1 cellular context compared by ENCODE assay signal in the genomic region with DNA sequence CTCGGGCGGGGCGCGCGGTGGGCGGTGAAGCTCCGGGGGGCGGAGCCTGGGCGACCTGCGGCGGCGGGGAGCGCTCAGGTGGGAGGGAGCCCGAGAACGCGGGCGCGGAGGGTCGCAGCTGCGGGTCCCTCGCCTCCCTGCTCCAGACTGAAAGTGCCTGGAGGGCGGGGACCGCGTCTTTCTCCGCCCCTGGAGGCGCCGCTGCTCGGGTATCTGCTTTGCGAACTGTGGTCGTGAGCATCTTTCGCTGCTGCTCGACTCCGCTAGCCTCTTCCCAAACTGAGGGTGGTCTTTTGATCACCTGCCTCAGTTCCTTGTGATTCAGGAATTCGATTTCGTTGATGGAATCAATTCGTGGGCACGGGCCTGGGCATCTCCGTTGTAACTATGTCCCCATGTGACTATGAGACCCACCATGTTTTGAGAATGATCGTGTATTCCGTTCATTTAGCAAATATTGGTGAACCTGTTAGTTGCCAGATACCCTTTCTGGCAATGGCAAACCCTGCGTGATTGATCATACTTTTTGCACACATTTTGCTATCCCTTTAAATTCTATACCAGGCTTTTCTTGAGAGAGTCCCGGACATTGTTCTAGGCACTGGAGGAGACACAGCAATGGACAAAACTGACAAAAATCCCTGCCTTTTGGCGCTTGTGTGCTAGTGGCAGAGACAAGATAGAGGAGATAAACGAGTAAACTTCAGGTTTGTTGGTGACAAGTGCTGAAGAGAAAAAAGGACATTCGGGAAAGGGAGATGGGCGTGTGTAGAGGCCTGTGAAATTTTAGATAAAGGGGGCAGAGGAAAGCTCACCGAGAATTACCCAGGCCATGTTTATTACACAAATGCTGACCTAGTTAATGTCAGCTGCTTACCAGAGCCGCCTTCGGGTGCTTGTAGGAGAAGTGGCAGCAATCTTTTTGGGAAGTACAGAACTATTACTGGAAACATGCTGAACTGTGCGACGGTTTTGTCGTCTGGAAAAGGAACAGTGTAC.
TF ChIP-seq lines count a peak whose summit lies in the region.

No MANE protein-coding gene starts in this region.

TF ChIP-seq in WTC11, 78 proteins besides CTCF, POLR2A, EP300 and RAD21 (continued from another document and continues in another):
- TF ChIP-seq, protein P1, sequence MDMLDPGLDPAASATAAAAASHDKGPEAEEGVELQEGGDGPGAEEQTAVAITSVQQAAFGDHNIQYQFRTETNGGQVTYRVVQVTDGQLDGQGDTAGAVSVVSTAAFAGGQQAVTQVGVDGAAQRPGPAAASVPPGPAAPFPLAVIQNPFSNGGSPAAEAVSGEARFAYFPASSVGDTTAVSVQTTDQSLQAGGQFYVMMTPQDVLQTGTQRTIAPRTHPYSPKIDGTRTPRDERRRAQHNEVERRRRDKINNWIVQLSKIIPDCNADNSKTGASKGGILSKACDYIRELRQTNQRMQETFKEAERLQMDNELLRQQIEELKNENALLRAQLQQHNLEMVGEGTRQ (CRISPR knock-in tag; IDR thresholded peaks at IDR 0.05): no peak
- TF ChIP-seq IRF2 (CRISPR knock-in tag; IDR thresholded peaks at IDR 0.05; ENCODE audit: borderline replicate concordance, low read depth): no peak
- TF ChIP-seq, protein P2, sequence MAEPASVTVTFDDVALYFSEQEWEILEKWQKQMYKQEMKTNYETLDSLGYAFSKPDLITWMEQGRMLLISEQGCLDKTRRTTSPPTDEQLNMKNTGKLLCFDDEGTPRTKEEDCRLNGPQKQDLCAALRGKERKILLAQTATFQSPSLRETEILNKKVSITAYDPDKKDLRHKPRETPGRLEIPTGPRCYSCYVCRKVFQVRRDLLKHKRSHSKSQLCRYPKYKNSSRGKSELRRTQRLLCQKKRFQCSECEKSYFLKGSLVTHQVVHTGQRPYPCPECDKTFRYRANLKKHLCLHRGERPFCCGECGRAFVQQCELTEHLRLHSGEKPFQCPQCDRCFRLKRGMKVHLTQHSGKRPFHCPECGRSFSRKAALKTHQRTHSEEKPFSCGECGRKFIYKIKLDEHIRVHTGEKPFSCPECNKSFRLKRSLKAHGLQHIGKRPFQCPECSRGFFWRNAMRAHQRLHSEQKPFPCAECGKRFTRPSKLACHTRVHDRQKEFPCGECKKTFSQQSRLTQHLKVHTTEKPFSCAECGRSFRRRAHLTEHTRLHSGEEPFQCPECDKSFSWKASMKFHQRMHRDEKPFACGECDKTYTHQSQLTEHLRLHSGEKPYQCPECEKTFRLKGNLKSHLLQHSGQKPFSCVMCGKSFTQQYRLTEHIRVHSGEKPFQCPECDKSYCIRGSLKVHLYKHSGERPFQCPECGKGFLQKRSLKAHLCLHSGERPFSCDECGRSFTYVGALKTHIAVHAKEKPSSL (CRISPR knock-in tag; conservative IDR thresholded peaks at IDR 0.05): no peak
- peak; percentile 0; the same call in 1 of the 2 replicates for TF ChIP-seq ETV6 (CRISPR knock-in tag; IDR thresholded peaks at IDR 0.05)
- no peak for TF ChIP-seq FOXJ3 (CRISPR knock-in tag; IDR thresholded peaks at IDR 0.05; ENCODE audit: borderline replicate concordance)
- TF ChIP-seq, protein P3, sequence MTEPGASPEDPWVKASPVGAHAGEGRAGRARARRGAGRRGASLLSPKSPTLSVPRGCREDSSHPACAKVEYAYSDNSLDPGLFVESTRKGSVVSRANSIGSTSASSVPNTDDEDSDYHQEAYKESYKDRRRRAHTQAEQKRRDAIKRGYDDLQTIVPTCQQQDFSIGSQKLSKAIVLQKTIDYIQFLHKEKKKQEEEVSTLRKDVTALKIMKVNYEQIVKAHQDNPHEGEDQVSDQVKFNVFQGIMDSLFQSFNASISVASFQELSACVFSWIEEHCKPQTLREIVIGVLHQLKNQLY (CRISPR knock-in tag; IDR thresholded peaks at IDR 0.05): no peak
- no peak for TF ChIP-seq EMX1 (CRISPR knock-in tag; IDR thresholded peaks at IDR 0.05)
- TF ChIP-seq, protein P4, sequence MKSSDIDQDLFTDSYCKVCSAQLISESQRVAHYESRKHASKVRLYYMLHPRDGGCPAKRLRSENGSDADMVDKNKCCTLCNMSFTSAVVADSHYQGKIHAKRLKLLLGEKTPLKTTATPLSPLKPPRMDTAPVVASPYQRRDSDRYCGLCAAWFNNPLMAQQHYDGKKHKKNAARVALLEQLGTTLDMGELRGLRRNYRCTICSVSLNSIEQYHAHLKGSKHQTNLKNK (CRISPR knock-in tag; IDR thresholded peaks at IDR 0.05): no peak
- TF ChIP-seq, protein P5, sequence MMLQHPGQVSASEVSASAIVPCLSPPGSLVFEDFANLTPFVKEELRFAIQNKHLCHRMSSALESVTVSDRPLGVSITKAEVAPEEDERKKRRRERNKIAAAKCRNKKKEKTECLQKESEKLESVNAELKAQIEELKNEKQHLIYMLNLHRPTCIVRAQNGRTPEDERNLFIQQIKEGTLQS (CRISPR knock-in tag; conservative IDR thresholded peaks at IDR 0.05): no peak
- TF ChIP-seq NR2C2 (CRISPR knock-in tag; IDR thresholded peaks at IDR 0.05): no peak; the same call in 1 of the 2 replicates
- TF ChIP-seq, protein P6, sequence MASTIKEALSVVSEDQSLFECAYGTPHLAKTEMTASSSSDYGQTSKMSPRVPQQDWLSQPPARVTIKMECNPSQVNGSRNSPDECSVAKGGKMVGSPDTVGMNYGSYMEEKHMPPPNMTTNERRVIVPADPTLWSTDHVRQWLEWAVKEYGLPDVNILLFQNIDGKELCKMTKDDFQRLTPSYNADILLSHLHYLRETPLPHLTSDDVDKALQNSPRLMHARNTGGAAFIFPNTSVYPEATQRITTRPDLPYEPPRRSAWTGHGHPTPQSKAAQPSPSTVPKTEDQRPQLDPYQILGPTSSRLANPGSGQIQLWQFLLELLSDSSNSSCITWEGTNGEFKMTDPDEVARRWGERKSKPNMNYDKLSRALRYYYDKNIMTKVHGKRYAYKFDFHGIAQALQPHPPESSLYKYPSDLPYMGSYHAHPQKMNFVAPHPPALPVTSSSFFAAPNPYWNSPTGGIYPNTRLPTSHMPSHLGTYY (CRISPR knock-in tag; IDR thresholded peaks at IDR 0.05): no peak
- TF ChIP-seq RORB (CRISPR knock-in tag; IDR thresholded peaks at IDR 0.05): no peak
- TF ChIP-seq, protein P7, sequence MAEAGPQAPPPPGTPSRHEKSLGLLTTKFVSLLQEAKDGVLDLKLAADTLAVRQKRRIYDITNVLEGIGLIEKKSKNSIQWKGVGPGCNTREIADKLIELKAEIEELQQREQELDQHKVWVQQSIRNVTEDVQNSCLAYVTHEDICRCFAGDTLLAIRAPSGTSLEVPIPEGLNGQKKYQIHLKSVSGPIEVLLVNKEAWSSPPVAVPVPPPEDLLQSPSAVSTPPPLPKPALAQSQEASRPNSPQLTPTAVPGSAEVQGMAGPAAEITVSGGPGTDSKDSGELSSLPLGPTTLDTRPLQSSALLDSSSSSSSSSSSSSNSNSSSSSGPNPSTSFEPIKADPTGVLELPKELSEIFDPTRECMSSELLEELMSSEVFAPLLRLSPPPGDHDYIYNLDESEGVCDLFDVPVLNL (CRISPR knock-in tag; IDR thresholded peaks at IDR 0.05; ENCODE audit: borderline replicate concordance, low read depth): no peak
- TF ChIP-seq, protein P8, sequence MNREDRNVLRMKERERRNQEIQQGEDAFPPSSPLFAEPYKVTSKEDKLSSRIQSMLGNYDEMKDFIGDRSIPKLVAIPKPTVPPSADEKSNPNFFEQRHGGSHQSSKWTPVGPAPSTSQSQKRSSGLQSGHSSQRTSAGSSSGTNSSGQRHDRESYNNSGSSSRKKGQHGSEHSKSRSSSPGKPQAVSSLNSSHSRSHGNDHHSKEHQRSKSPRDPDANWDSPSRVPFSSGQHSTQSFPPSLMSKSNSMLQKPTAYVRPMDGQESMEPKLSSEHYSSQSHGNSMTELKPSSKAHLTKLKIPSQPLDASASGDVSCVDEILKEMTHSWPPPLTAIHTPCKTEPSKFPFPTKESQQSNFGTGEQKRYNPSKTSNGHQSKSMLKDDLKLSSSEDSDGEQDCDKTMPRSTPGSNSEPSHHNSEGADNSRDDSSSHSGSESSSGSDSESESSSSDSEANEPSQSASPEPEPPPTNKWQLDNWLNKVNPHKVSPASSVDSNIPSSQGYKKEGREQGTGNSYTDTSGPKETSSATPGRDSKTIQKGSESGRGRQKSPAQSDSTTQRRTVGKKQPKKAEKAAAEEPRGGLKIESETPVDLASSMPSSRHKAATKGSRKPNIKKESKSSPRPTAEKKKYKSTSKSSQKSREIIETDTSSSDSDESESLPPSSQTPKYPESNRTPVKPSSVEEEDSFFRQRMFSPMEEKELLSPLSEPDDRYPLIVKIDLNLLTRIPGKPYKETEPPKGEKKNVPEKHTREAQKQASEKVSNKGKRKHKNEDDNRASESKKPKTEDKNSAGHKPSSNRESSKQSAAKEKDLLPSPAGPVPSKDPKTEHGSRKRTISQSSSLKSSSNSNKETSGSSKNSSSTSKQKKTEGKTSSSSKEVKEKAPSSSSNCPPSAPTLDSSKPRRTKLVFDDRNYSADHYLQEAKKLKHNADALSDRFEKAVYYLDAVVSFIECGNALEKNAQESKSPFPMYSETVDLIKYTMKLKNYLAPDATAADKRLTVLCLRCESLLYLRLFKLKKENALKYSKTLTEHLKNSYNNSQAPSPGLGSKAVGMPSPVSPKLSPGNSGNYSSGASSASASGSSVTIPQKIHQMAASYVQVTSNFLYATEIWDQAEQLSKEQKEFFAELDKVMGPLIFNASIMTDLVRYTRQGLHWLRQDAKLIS (CRISPR knock-in tag; IDR thresholded peaks at IDR 0.05; ENCODE audit: borderline replicate concordance): no peak
- 0 out of 2 replicates have a peak, but pooled peaks have one; percentile 32 for TF ChIP-seq KAT7 (CRISPR knock-in tag; IDR thresholded peaks at IDR 0.05; ENCODE audit: borderline replicate concordance)
- no peak for TF ChIP-seq NR3C1 (CRISPR knock-in tag; conservative IDR thresholded peaks at IDR 0.05; ENCODE audit: low read depth)
- TF ChIP-seq, protein P9, sequence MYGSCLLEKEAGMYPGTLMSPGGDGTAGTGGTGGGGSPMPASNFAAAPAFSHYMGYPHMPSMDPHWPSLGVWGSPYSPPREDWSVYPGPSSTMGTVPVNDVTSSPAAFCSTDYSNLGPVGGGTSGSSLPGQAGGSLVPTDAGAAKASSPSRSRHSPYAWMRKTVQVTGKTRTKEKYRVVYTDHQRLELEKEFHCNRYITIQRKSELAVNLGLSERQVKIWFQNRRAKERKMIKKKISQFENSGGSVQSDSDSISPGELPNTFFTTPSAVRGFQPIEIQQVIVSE (CRISPR knock-in tag; IDR thresholded peaks at IDR 0.05; ENCODE audit: borderline replicate concordance): no peak
- TF ChIP-seq ZNF219 (CRISPR knock-in tag; IDR thresholded peaks at IDR 0.05; ENCODE audit: borderline replicate concordance): no peak
- no peak for TF ChIP-seq OVOL2 (CRISPR knock-in tag; IDR thresholded peaks at IDR 0.05; ENCODE audit: borderline replicate concordance)
- TF ChIP-seq, protein P10, sequence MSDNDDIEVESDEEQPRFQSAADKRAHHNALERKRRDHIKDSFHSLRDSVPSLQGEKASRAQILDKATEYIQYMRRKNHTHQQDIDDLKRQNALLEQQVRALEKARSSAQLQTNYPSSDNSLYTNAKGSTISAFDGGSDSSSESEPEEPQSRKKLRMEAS (CRISPR knock-in tag; IDR thresholded peaks at IDR 0.05): no peak
- no peak for TF ChIP-seq ZNF121 (CRISPR knock-in tag; IDR thresholded peaks at IDR 0.05)
- TF ChIP-seq NFE2L1 (CRISPR knock-in tag; IDR thresholded peaks at IDR 0.05): no peak
- no peak for TF ChIP-seq ZNF396 (CRISPR knock-in tag; IDR thresholded peaks at IDR 0.05; ENCODE audit: borderline replicate concordance)
- peak; percentile 41; the same call in 1 of the 2 replicates for TF ChIP-seq FOXK1 (CRISPR knock-in tag; IDR thresholded peaks at IDR 0.05)
- no peak for TF ChIP-seq ZNF232 (CRISPR knock-in tag; IDR thresholded peaks at IDR 0.05)
- TF ChIP-seq, protein P11, sequence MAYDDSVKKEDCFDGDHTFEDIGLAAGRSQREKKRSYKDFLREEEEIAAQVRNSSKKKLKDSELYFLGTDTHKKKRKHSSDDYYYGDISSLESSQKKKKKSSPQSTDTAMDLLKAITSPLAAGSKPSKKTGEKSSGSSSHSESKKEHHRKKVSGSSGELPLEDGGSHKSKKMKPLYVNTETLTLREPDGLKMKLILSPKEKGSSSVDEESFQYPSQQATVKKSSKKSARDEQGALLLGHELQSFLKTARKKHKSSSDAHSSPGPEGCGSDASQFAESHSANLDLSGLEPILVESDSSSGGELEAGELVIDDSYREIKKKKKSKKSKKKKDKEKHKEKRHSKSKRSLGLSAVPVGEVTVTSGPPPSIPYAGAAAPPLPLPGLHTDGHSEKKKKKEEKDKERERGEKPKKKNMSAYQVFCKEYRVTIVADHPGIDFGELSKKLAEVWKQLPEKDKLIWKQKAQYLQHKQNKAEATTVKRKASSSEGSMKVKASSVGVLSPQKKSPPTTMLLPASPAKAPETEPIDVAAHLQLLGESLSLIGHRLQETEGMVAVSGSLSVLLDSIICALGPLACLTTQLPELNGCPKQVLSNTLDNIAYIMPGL (CRISPR knock-in tag; IDR thresholded peaks at IDR 0.05): 0 out of 2 replicates have a peak, but pooled peaks have one; percentile 33
- TF ChIP-seq TEAD4 (CRISPR knock-in tag; IDR thresholded peaks at IDR 0.05): no peak
- TF ChIP-seq ZNF416 (CRISPR knock-in tag; IDR thresholded peaks at IDR 0.05): no peak
- TF ChIP-seq, protein P12, sequence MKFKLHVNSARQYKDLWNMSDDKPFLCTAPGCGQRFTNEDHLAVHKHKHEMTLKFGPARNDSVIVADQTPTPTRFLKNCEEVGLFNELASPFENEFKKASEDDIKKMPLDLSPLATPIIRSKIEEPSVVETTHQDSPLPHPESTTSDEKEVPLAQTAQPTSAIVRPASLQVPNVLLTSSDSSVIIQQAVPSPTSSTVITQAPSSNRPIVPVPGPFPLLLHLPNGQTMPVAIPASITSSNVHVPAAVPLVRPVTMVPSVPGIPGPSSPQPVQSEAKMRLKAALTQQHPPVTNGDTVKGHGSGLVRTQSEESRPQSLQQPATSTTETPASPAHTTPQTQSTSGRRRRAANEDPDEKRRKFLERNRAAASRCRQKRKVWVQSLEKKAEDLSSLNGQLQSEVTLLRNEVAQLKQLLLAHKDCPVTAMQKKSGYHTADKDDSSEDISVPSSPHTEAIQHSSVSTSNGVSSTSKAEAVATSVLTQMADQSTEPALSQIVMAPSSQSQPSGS (CRISPR knock-in tag; IDR thresholded peaks at IDR 0.05; ENCODE audit: borderline replicate concordance, low read depth): no peak
- TF ChIP-seq, protein P13, sequence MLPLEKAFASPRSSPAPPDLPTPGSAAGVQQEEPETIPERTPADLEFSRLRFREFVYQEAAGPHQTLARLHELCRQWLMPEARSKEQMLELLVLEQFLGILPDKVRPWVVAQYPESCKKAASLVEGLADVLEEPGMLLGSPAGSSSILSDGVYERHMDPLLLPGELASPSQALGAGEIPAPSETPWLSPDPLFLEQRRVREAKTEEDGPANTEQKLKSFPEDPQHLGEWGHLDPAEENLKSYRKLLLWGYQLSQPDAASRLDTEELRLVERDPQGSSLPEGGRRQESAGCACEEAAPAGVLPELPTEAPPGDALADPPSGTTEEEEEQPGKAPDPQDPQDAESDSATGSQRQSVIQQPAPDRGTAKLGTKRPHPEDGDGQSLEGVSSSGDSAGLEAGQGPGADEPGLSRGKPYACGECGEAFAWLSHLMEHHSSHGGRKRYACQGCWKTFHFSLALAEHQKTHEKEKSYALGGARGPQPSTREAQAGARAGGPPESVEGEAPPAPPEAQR (CRISPR knock-in tag; IDR thresholded peaks at IDR 0.05): no peak
